8 cellular contexts compared by ENCODE assay signal in genomic region chr1:192539450-192540132, GRCh38. TPM values are rescaled to one million over a fixed set of nuclear protein-coding genes. Genes with fewer than 3 reads are reported as not detected.
DNase-seq lines count a peak whose midpoint lies in the region; ATAC-seq and TF ChIP-seq lines count a peak whose summit lies in the region.

No MANE protein-coding gene starts in this region.

- peak overlapping the region; percentile 37 for H3K4me3 Mint-ChIP-seq in activated naive CD4-positive, alpha-beta T cell treated with anti-CD3 and anti-CD28 coated beads, Interleukin-2, amount 50 U/mL, for 24 hours
- peak overlapping the region; percentile 74 for H3K4me3 Mint-ChIP-seq in T-helper 17 cell

- H3K27me3 Mint-ChIP-seq in activated naive CD4-positive, alpha-beta T cell treated with anti-CD3 and anti-CD28 coated beads, Interleukin-2, amount 50 U/mL, for 24 hours: no peaks in the 10 kb centered on the region
- no peaks in the 10 kb centered on the region for H3K27me3 Mint-ChIP-seq in T-helper 17 cell

- H3K27ac Mint-ChIP-seq in activated naive CD4-positive, alpha-beta T cell treated with anti-CD3 and anti-CD28 coated beads, Interleukin-2, amount 50 U/mL, for 24 hours: peak overlapping the region; percentile 85
- peak overlapping the region; percentile 98 for H3K27ac Mint-ChIP-seq in T-helper 17 cell

- no peaks in the 10 kb centered on the region for H3K27me3 ChIP-seq in prostate gland (replicated peaks; ENCODE audit: insufficient read depth)

- peaks cover 43% of the 10 kb centered on the region for H3K4me1 Mint-ChIP-seq in activated naive CD4-positive, alpha-beta T cell treated with anti-CD3 and anti-CD28 coated beads, Interleukin-2, amount 50 U/mL, for 24 hours
- peaks cover 26% of the 10 kb centered on the region for H3K4me1 Mint-ChIP-seq in T-helper 17 cell

- H3K36me3 Mint-ChIP-seq in activated naive CD4-positive, alpha-beta T cell treated with anti-CD3 and anti-CD28 coated beads, Interleukin-2, amount 50 U/mL, for 24 hours: no peaks in the 10 kb centered on the region
- H3K36me3 Mint-ChIP-seq in T-helper 17 cell (ENCODE audit: low read depth): no peaks in the 10 kb centered on the region

- H3K27ac ChIP-seq in prostate gland (peak overlapping the region; percentile 54 to 66), substantia nigra (ENCODE audit: low read depth, low read length, poor library complexity, severe bottlenecking) (no peak overlapping the region)

- no peak for TF ChIP-seq CTCF in fibroblast of villous mesenchyme (IDR thresholded peaks at IDR 0.05; ENCODE audit: insufficient read depth, low read depth, low read length)
- no peak for TF ChIP-seq CTCF in prostate gland (IDR thresholded peaks at IDR 0.05)

- DNase-seq in activated naive CD4-positive, alpha-beta T cell (lab: John Stamatoyannopoulos, UW): no peak
- DNase-seq in T-helper 17 cell: no peak
- peak; percentile 94 for DNase-seq in fibroblast of villous mesenchyme (ENCODE audit: low read depth)
- no peak for DNase-seq in prostate gland (ENCODE audit: low spot score)
- no peak for DNase-seq in amygdala (lab: John Stamatoyannopoulos, UW)
- no peak for DNase-seq in substantia nigra (lab: John Stamatoyannopoulos, UW)

- TF ChIP-seq POLR2A in prostate gland (IDR thresholded peaks at IDR 0.05): no peak

- H3K36me3 ChIP-seq in prostate gland: no peaks in the 10 kb centered on the region

- WGBS in prostate gland: 15% methylated on average over 4 of the region's 4 CpGs

- H3K9me3 Mint-ChIP-seq in activated naive CD4-positive, alpha-beta T cell treated with anti-CD3 and anti-CD28 coated beads, Interleukin-2, amount 50 U/mL, for 24 hours: no peaks in the 10 kb centered on the region

- ATAC-seq in T-helper 17 cell (peak; percentile 70), HG03196 (IDR thresholded peaks at IDR 0.05; ENCODE audit: unreplicated experiment) (no peak)

- H3K9me3 ChIP-seq in T-helper 17 cell (ENCODE audit: control insufficient read depth, low read length, poor library complexity, severe bottlenecking): no peaks in the 10 kb centered on the region
- no peaks in the 10 kb centered on the region for H3K9me3 ChIP-seq in prostate gland

- no peaks in the 10 kb centered on the region for H3K4me1 ChIP-seq in prostate gland (replicated peaks)

- intact Hi-C loops in prostate gland (cut with DNase I): loop anchor here (5.0 kb wide), 1 partner anchor 33 kb away; no protein-coding TSS in a partner anchor

- H3K4me3 ChIP-seq in fibroblast of villous mesenchyme (ENCODE audit: low read depth, low read length) (no peak overlapping the region), prostate gland (no peak overlapping the region)

RNA-seq across cellular contexts. Expression of gene RGS1, which starts 36.0 kb away (rescaled TPM):
- total RNA-seq in T-helper 17 cell: 100 to 1,000 TPM; 387 to 736 TPM
- total RNA-seq in fibroblast of villous mesenchyme: 0.32 TPM in 1 of 2 replicates, not detected in the other
- 10 to 100 TPM; 43.0 to 57.3 TPM for total RNA-seq in prostate gland

Comparison
In these comparisons a context has a peak if more than half of its experiments do, and no peak if none do; other contexts are left out.
1. RNA of gene RGS1, which starts 36.0 kb away (total RNA-seq): 387 to 736 TPM in T-helper 17 cell and 43.0 to 57.3 TPM in prostate gland; 0.32 TPM in fibroblast of villous mesenchyme; every median in the first group is over 10 times any median in the second.